19 cellular contexts compared by ENCODE assay signal in genomic region chr22:37396488-37397084, GRCh38. TPM values are rescaled to one million over a fixed set of nuclear protein-coding genes. Genes with fewer than 3 reads are reported as not detected.
DNase-seq lines count a peak whose midpoint lies in the region; ATAC-seq, FAIRE-seq and TF ChIP-seq lines count a peak whose summit lies in the region.
"Had no signal": no experiment of that assay in that cellular context is flagged by ENCODE, and none has a peak within 500 bp of the region (broad histone marks: within the 10 kb centered on the region; RNA-seq: fewer than 3 reads in every experiment).

No MANE protein-coding gene starts in this region.

- H3K23me2 ChIP-seq in H9 (ENCODE audit: insufficient read length, low read depth, low read length, poor library complexity, severe bottlenecking): no peaks in the 10 kb centered on the region
- H3K23me2 ChIP-seq in H1 (ENCODE audit: low read depth, low read length): no peaks in the 10 kb centered on the region

- no peak overlapping the region for H3K56ac ChIP-seq in H9 (ENCODE audit: insufficient read length, low read depth, low read length)
- no peak overlapping the region for H3K56ac ChIP-seq in H1 (replicated peaks; ENCODE audit: insufficient read length, low read depth, low read length)

- H2BK5ac ChIP-seq in H9 (ENCODE audit: insufficient read length, low read length) (no peak overlapping the region), H1 (ENCODE audit: low read depth, low read length) (no peak overlapping the region)

- ATAC-seq in activated CD8-positive, alpha-beta T cell treated with anti-CD3 and anti-CD28 coated beads, Interleukin-2, amount 10 ng/mL, durations not matched to agents 7 days and 5 days: no peak
- ATAC-seq in activated CD8-positive, alpha-beta T cell treated with anti-CD3 and anti-CD28 coated beads for 36 hours: no peak
- ATAC-seq in aorta (ENCODE audit: low FRiP score) (peak; percentile 10), GM19035 (IDR thresholded peaks at IDR 0.05; ENCODE audit: unreplicated experiment) (no peak)
- ATAC-seq: GM12878, GM23338, HCT116 had no signal

- H2AK5ac ChIP-seq in H9 (ENCODE audit: insufficient read length, low read length) (no peak overlapping the region), H1 (ENCODE audit: low read depth, low read length) (0 out of 2 replicates have a peak overlapping the region, but pooled peaks have one; percentile 82)

- no peak for TF ChIP-seq RAD21 in H1 (IDR thresholded peaks at IDR 0.05 in 1 of 2, conservative IDR thresholded peaks at IDR 0.05 in 1 of 2; ENCODE audit: low read depth in 2 of 2, low read length in 2 of 2)

- CTCF ChIA-PET in activated CD8-positive, alpha-beta T cell treated with anti-CD3 and anti-CD28 coated beads, Interleukin-2, amount 10 ng/mL, durations not matched to agents 7 days and 5 days (lab: Charles Lee): no interaction called here
- CTCF ChIA-PET in activated CD8-positive, alpha-beta T cell treated with anti-CD3 and anti-CD28 coated beads for 36 hours (lab: Charles Lee): no interaction called here
- CTCF ChIA-PET in H1 (lab: Charles Lee; ENCODE audit: partially characterized antibody): interaction anchor here (0.6 to 8.3 kb wide), 12 partner anchors 10 to 239 kb away, joined by 3 to 60 read pairs (median 4); no protein-coding TSS in a partner anchor

- no peaks in the 10 kb centered on the region for H3K36me3 ChIP-seq in H1 (ENCODE audit: control insufficient read depth in 2 of 4, insufficient read depth in 4 of 4, low read length in 3 of 4)
- H3K36me3 ChIP-seq in aorta (ENCODE audit: control insufficient read depth in 1 of 2, insufficient read depth in 2 of 2, low read length in 1 of 2): no peaks in the 10 kb centered on the region

- no CpG with 5 or more reads among the region's 11 CpGs for whole genome bisulfite sequencing in H9 (ENCODE audit: extremely low coverage, insufficient read length, low lambda C conversion rate)
- 82% methylated on average over 10 of the region's 11 CpGs; no CpG with 5 or more reads in 1 of the 2 experiments for WGBS in H1 (ENCODE audit: extremely low coverage in 1 of 2, insufficient coverage in 1 of 2, insufficient read length in 1 of 2, insufficient replicate concordance in 2 of 2, low coverage in 1 of 2, low lambda C conversion rate in 2 of 2, missing lambda C conversion rate in 1 of 2), 2 experiments
- 67 to 73% methylated on average over 11 of the region's 11 CpGs for WGBS in aorta, 2 donors

- H3K79me2 ChIP-seq in H9 (ENCODE audit: insufficient read depth, low read length) (no peaks in the 10 kb centered on the region), H1 (ENCODE audit: control insufficient read depth in 1 of 2, insufficient read depth in 2 of 2, low read length in 2 of 2) (no peaks in the 10 kb centered on the region)

- H2BK20ac ChIP-seq in H9 (ENCODE audit: low read depth, low read length, poor library complexity, severe bottlenecking): no peak overlapping the region
- H2BK20ac ChIP-seq in H1 (ENCODE audit: low read length): no peak overlapping the region

- no peak for DNase-seq in activated CD8-positive, alpha-beta T cell treated with anti-CD3 and anti-CD28 coated beads, Interleukin-2, amount 10 ng/mL, durations not matched to agents 7 days and 5 days
- no peak for DNase-seq in activated CD8-positive, alpha-beta T cell treated with anti-CD3 and anti-CD28 coated beads for 36 hours
- DNase-seq in H9: no peak
- no peak for DNase-seq in H1 (ENCODE audit: low read depth in 1 of 2, low spot score in 2 of 2)
- DNase-seq in aorta: no peak
- no peak for DNase-seq in stimulated activated CD4-positive, alpha-beta T cell treated with anti-CD3 and anti-CD28 coated beads, Interleukin-15, amount 100 ng/mL, for 24 hours
- DNase-seq: 8988T; AML-193; C1 segment of cervical spinal cord; Calu3; CD4-positive, alpha-beta T cell; DMS 273 treated with DMSO at 0.1 percent for 48 hours had no signal

- peaks cover 3% of the 10 kb centered on the region for H3K4me1 Mint-ChIP-seq in activated CD8-positive, alpha-beta T cell treated with anti-CD3 and anti-CD28 coated beads, Interleukin-2, amount 10 ng/mL, durations not matched to agents 7 days and 5 days (ENCODE audit: low read depth)
- no peaks in the 10 kb centered on the region for H3K4me1 Mint-ChIP-seq in activated CD8-positive, alpha-beta T cell treated with anti-CD3 and anti-CD28 coated beads for 36 hours (ENCODE audit: low read depth)
- H3K4me1 Mint-ChIP-seq in H9: peaks cover 4 to 33% of the 10 kb centered on the region in 2 experiments

- no peaks in the 10 kb centered on the region for H3K9me3 Mint-ChIP-seq in activated CD8-positive, alpha-beta T cell treated with anti-CD3 and anti-CD28 coated beads, Interleukin-2, amount 10 ng/mL, durations not matched to agents 7 days and 5 days (ENCODE audit: insufficient read depth)
- no peaks in the 10 kb centered on the region for H3K9me3 Mint-ChIP-seq in activated CD8-positive, alpha-beta T cell treated with anti-CD3 and anti-CD28 coated beads for 36 hours
- H3K9me3 Mint-ChIP-seq in H9: no peaks in the 10 kb centered on the region
- H3K9me3 Mint-ChIP-seq: CD4-positive, alpha-beta T cell; GM23338 had no signal

- H2BK15ac ChIP-seq in H9 (ENCODE audit: low read depth, low read length) (no peak overlapping the region), H1 (ENCODE audit: low read length) (no peak overlapping the region)

- no peaks in the 10 kb centered on the region for H3K27me3 ChIP-seq in H9 (ENCODE audit: insufficient read depth, low read length)
- no peaks in the 10 kb centered on the region for H3K27me3 ChIP-seq in H1 (replicated peaks in 1 of 4; ENCODE audit: control insufficient read depth in 3 of 4, extremely low read depth in 1 of 4, insufficient read depth in 3 of 4, low read length in 3 of 4)
- H3K27me3 ChIP-seq in aorta (ENCODE audit: control insufficient read depth in 1 of 2, insufficient read depth in 2 of 2, low read length in 1 of 2): no peaks in the 10 kb centered on the region

- TF ChIP-seq EP300 in H1 (IDR thresholded peaks at IDR 0.05; ENCODE audit: borderline replicate concordance in 1 of 2, low read depth in 2 of 2, low read length in 2 of 2): no peak

- H3T11ph ChIP-seq in H9 (ENCODE audit: low read length): no peak overlapping the region

- no peaks in the 10 kb centered on the region for H3K79me1 ChIP-seq in H9 (ENCODE audit: insufficient read depth, low read depth, low read length, poor library complexity, severe bottlenecking)
- H3K79me1 ChIP-seq in H1 (ENCODE audit: low read depth, low read length): no peaks in the 10 kb centered on the region

- H4K20me1 ChIP-seq in H9 (ENCODE audit: control insufficient read depth, insufficient read depth, insufficient read length) (no peaks in the 10 kb centered on the region), H1 (replicated peaks in 1 of 2; ENCODE audit: control insufficient read depth in 1 of 2, insufficient read depth in 2 of 2, low read length in 2 of 2) (no peaks in the 10 kb centered on the region)

- H2AFZ ChIP-seq in H9 (ENCODE audit: low read length): no peak overlapping the region
- no peak overlapping the region for H2AFZ ChIP-seq in H1 (ENCODE audit: low read length)
- H2AFZ ChIP-seq: GM23338 had no signal

- H3K9me3 ChIP-seq in H9 (ENCODE audit: control insufficient read depth, low read depth, low read length): no peaks in the 10 kb centered on the region
- H3K9me3 ChIP-seq in H1 (ENCODE audit: insufficient read depth in 2 of 2, low read depth in 1 of 2, low read length in 1 of 2): no peaks in the 10 kb centered on the region
- no peaks in the 10 kb centered on the region for H3K9me3 ChIP-seq in aorta (ENCODE audit: control insufficient read depth, low read length)

- H2BK120ac ChIP-seq in H9 (ENCODE audit: low read depth, low read length, poor library complexity, severe bottlenecking) (no peak overlapping the region), H1 (replicated peaks; ENCODE audit: low read depth, low read length) (no peak overlapping the region)

- H2BK12ac ChIP-seq in H9 (ENCODE audit: insufficient read length, low read depth, low read length) (no peak overlapping the region), H1 (ENCODE audit: low read depth, low read length) (no peak overlapping the region)

- H3K4me2 ChIP-seq in H9 (ENCODE audit: insufficient read depth, insufficient read length, low read length): no peak overlapping the region
- no peak overlapping the region for H3K4me2 ChIP-seq in H1 (ENCODE audit: insufficient read depth in 1 of 2, low read depth in 2 of 2, low read length in 2 of 2)
- H3K4me2 ChIP-seq: GM23338 had no signal

- H3K27ac ChIP-seq in H9 (ENCODE audit: insufficient read length, low read depth, low read length): no peak overlapping the region
- H3K27ac ChIP-seq in H1 (ENCODE audit: low read depth, low read length): no peak overlapping the region
- no peak overlapping the region for H3K27ac ChIP-seq in aorta (ENCODE audit: low read depth in 1 of 2, low read length in 2 of 2)
- H3K27ac ChIP-seq: HL-60 had no signal

- H3K27me3 Mint-ChIP-seq in activated CD8-positive, alpha-beta T cell treated with anti-CD3 and anti-CD28 coated beads, Interleukin-2, amount 10 ng/mL, durations not matched to agents 7 days and 5 days (ENCODE audit: low read depth): peaks cover 3% of the 10 kb centered on the region
- H3K27me3 Mint-ChIP-seq in activated CD8-positive, alpha-beta T cell treated with anti-CD3 and anti-CD28 coated beads for 36 hours: no peaks in the 10 kb centered on the region
- H3K27me3 Mint-ChIP-seq in H9 (ENCODE audit: low read depth): peaks cover 7% of the 10 kb centered on the region

- H3K4ac ChIP-seq in H9 (ENCODE audit: low read depth, low read length) (no peak overlapping the region), H1 (replicated peaks; ENCODE audit: insufficient read length, low read depth, low read length) (no peak overlapping the region)

- H3K23ac ChIP-seq in H9 (ENCODE audit: insufficient read length, low read depth, low read length): no peak overlapping the region
- H3K23ac ChIP-seq in H1 (ENCODE audit: insufficient read length): no peak overlapping the region

- FAIRE-seq in H1 (lab: Jason Lieb, UNC): no peak
- FAIRE-seq: GM12878, GM18507 had no signal

- peak overlapping the region; percentile 47 for H3K27ac Mint-ChIP-seq in activated CD8-positive, alpha-beta T cell treated with anti-CD3 and anti-CD28 coated beads, Interleukin-2, amount 10 ng/mL, durations not matched to agents 7 days and 5 days
- no peak overlapping the region for H3K27ac Mint-ChIP-seq in activated CD8-positive, alpha-beta T cell treated with anti-CD3 and anti-CD28 coated beads for 36 hours
- H3K27ac Mint-ChIP-seq in H9: no peak overlapping the region
- H3K27ac Mint-ChIP-seq: CD4-positive, alpha-beta T cell; GM23338 had no signal

- H3K36me3 Mint-ChIP-seq in activated CD8-positive, alpha-beta T cell treated with anti-CD3 and anti-CD28 coated beads, Interleukin-2, amount 10 ng/mL, durations not matched to agents 7 days and 5 days (ENCODE audit: low read depth): no peaks in the 10 kb centered on the region
- no peaks in the 10 kb centered on the region for H3K36me3 Mint-ChIP-seq in activated CD8-positive, alpha-beta T cell treated with anti-CD3 and anti-CD28 coated beads for 36 hours (ENCODE audit: low read depth)
- H3K36me3 Mint-ChIP-seq in H9 (ENCODE audit: insufficient read depth in 1 of 3, low read depth in 3 of 3): no peaks in the 10 kb centered on the region

- TF ChIP-seq CTCF in activated CD8-positive, alpha-beta T cell treated with anti-CD3 and anti-CD28 coated beads for 36 hours (IDR thresholded peaks at IDR 0.05): no peak
- TF ChIP-seq CTCF in H9 (conservative IDR thresholded peaks at IDR 0.05) (no peak), H1 (IDR thresholded peaks at IDR 0.05; ENCODE audit: control extremely low read depth in 1 of 3, insufficient read depth in 1 of 3, low read depth in 1 of 3, low read length in 3 of 3) (no peak)

- POLR2A ChIA-PET in activated CD8-positive, alpha-beta T cell treated with anti-CD3 and anti-CD28 coated beads, Interleukin-2, amount 10 ng/mL, durations not matched to agents 7 days and 5 days (lab: Charles Lee): no interaction called here
- POLR2A ChIA-PET in activated CD8-positive, alpha-beta T cell treated with anti-CD3 and anti-CD28 coated beads for 36 hours (lab: Charles Lee): interaction anchor here (0.7 to 1.4 kb wide), 2 partner anchors 45 to 62 kb away, joined by 3 read pairs; no protein-coding TSS in a partner anchor
- POLR2A ChIA-PET in H1 (lab: Charles Lee; ENCODE audit: partially characterized antibody): interaction anchor here (0.8 kb wide), 1 partner anchor 10 kb away, joined by 3 read pairs; no protein-coding TSS in a partner anchor

- H4K91ac ChIP-seq in H9 (ENCODE audit: insufficient read length, low read depth, low read length) (no peak overlapping the region), H1 (replicated peaks; ENCODE audit: insufficient read length, low read length) (no peak overlapping the region)

- H4K8ac ChIP-seq in H9 (replicated peaks; ENCODE audit: insufficient read length, low read depth, low read length) (no peak overlapping the region), H1 (ENCODE audit: extremely low read depth, insufficient read depth, low read length) (no peak overlapping the region; the same call in 1 of the 2 replicates)

- H3K4me3 Mint-ChIP-seq in activated CD8-positive, alpha-beta T cell treated with anti-CD3 and anti-CD28 coated beads, Interleukin-2, amount 10 ng/mL, durations not matched to agents 7 days and 5 days: no peak overlapping the region
- H3K4me3 Mint-ChIP-seq in activated CD8-positive, alpha-beta T cell treated with anti-CD3 and anti-CD28 coated beads for 36 hours: no peak overlapping the region
- no peak overlapping the region; a peak in 1 of 5 replicates for H3K4me3 Mint-ChIP-seq in H9
- H3K4me3 Mint-ChIP-seq: CD4-positive, alpha-beta T cell; GM23338 had no signal

- H3K18ac ChIP-seq in H9 (ENCODE audit: insufficient read length, low read depth, low read length) (no peak overlapping the region), H1 (ENCODE audit: extremely low read depth, low read length) (no peak overlapping the region)

- no peak overlapping the region for H3K4me3 ChIP-seq in H1 (ENCODE audit: extremely low read depth in 1 of 4, insufficient read depth in 2 of 4, low read depth in 3 of 4, low read length in 4 of 4)
- no peak overlapping the region for H3K4me3 ChIP-seq in aorta (ENCODE audit: low read length in 2 of 2)
- H3K4me3 ChIP-seq: GM12878, GM23338 had no signal

- no peaks in the 10 kb centered on the region for H3K4me1 ChIP-seq in H9 (ENCODE audit: insufficient read depth, low read length)
- peaks cover 0 to 3% (median 0%) of the 10 kb centered on the region in 4 experiments; a peak in 4 of 7 replicates for H3K4me1 ChIP-seq in H1 (replicated peaks in 1 of 4; ENCODE audit: control insufficient read depth in 3 of 4, insufficient read depth in 4 of 4, low read length in 3 of 4)
- H3K4me1 ChIP-seq in aorta (ENCODE audit: control insufficient read depth in 1 of 2, insufficient read depth in 2 of 2, low read length in 2 of 2): no peaks in the 10 kb centered on the region

- H3K14ac ChIP-seq in H9 (ENCODE audit: insufficient read depth, low read length): peak overlapping the region; percentile 8; the same call in 1 of the 2 replicates
- H3K14ac ChIP-seq in H1 (ENCODE audit: insufficient read length): no peak overlapping the region

- no peak overlapping the region for H4K5ac ChIP-seq in H9 (ENCODE audit: insufficient read length, low read depth, low read length)
- H4K5ac ChIP-seq in H1 (ENCODE audit: insufficient read length, low read depth, low read length): no peak overlapping the region

- H3K9ac ChIP-seq in H9 (ENCODE audit: extremely low read depth, insufficient read length, low read length): no peak overlapping the region
- no peak overlapping the region for H3K9ac ChIP-seq in H1 (replicated peaks in 1 of 4; ENCODE audit: extremely low read depth in 1 of 4, low read depth in 3 of 4, low read length in 3 of 4)

- no peak for TF ChIP-seq POLR2A in H1 (IDR thresholded peaks at IDR 0.05; ENCODE audit: control extremely low read depth in 1 of 2, low read depth in 2 of 2, low read length in 2 of 2)

- intact Hi-C loops in activated CD8-positive, alpha-beta T cell treated with anti-CD3 and anti-CD28 coated beads for 36 hours (cut with micrococcal nuclease): loop anchor here (10.0 kb wide), 1 partner anchor 58 kb away; no protein-coding TSS in a partner anchor
- intact Hi-C loops in aorta (cut with DNase I): no loop called here

RNA-seq across cellular contexts. Expression of gene ELFN2, which starts 30.7 kb away (rescaled TPM):
- under 1 TPM; 0.05 to 0.08 TPM for total RNA-seq in activated CD8-positive, alpha-beta T cell treated with anti-CD3 and anti-CD28 coated beads, Interleukin-2, amount 10 ng/mL, durations not matched to agents 7 days and 5 days
- total RNA-seq in activated CD8-positive, alpha-beta T cell treated with anti-CD3 and anti-CD28 coated beads for 36 hours: under 1 TPM; 0.51 to 0.52 TPM
- total RNA-seq in H9 (2021): 0.64 and 0.70 TPM in 2 replicates
- total RNA-seq in H1 (2021; fragmentation: NEBNext Ultra II Directional; extraction: Animal tissue kit (Norgen Biotek cat#: 25700)): 0.63 and 0.88 TPM in 2 replicates
- polyA plus RNA-seq in H1 (2011; rRNA removed): 0.88 and 1.3 TPM in 2 replicates
- 0.70 TPM for polyA plus RNA-seq in H1 (2011; cell fraction: cytosol; rRNA removed)
- polyA plus RNA-seq in H1 (2011; cell fraction: nucleus; rRNA removed): 2.5 TPM
- 0.71 to 1.4 TPM (median 0.83 TPM) in 4 replicates for polyA plus RNA-seq in H1 (2012, experiment 1 of 2)
- polyA plus RNA-seq in H1 (2012, experiment 2 of 2): 0.37 TPM
- 0.41 TPM for polyA plus RNA-seq in H1 (2013, experiment 1 of 2)
- polyA plus RNA-seq in H1 (2013, experiment 2 of 2): 0.35 TPM
- 0.50 and 0.54 TPM in 2 replicates for polyA minus RNA-seq in H1 (2011; rRNA and poly(A)+ RNA removed)
- polyA minus RNA-seq in H1 (2011; cell fraction: cytosol; rRNA and poly(A)+ RNA removed): 0.73 TPM
- 0.40 TPM for polyA minus RNA-seq in H1 (2011; cell fraction: nucleus; rRNA and poly(A)+ RNA removed)
- under 1 TPM; 0.06 to 0.24 TPM for total RNA-seq in aorta
- not detected for polyA plus RNA-seq in aorta
- total RNA-seq: G401 had no signal
